In genomic region chr15:70061086-70061370, GRCh38 we compare ENCODE assay signal across 23 cellular contexts. TPM values are rescaled to one million over a fixed set of nuclear protein-coding genes. Genes with fewer than 3 reads are reported as not detected.
A peak's percentile ranks its signal among the peaks of the same experiment; 100 is the strongest.
DNase-seq lines count a peak whose midpoint lies in the region; ATAC-seq, FAIRE-seq and TF ChIP-seq lines count a peak whose summit lies in the region.
"Had no signal": no experiment of that assay in that cellular context is flagged by ENCODE, and none has a peak within 500 bp of the region (broad histone marks: within the 10 kb centered on the region; RNA-seq: fewer than 3 reads in every experiment).

No MANE protein-coding gene starts in this region.

- intact Hi-C loops in cardiac septum (cut with DNase I), result no loop called here
- intact Hi-C loops in left ventricle myocardium superior (cut with micrococcal nuclease), result no loop called here
- intact Hi-C loops in activated T-helper 1 cell treated with anti-CD3 and anti-CD28 coated beads, Interleukin-12 subunit alpha, Interleukin-12 subunit beta, Interleukin-2, Interleukin-4 antibody, amounts not matched to agents 30 ng/mL and 10 ng/mL and 1 ng/mL, durations not matched to agents 14 hours and 24 hours and 36 hours (cut with micrococcal nuclease), result no loop called here

- H3K9me3 Mint-ChIP-seq in endodermal cell (no peaks in the 10 kb centered on the region), nephron progenitor cell (no peaks in the 10 kb centered on the region)
- H3K9me3 Mint-ChIP-seq in activated T-helper 1 cell treated with anti-CD3 and anti-CD28 coated beads, Interleukin-12 subunit alpha, Interleukin-12 subunit beta, Interleukin-2, Interleukin-4 antibody, amounts not matched to agents 30 ng/mL and 10 ng/mL and 1 ng/mL, durations not matched to agents 14 hours and 24 hours and 36 hours, result no peaks in the 10 kb centered on the region
- H3K9me3 Mint-ChIP-seq: activated CD4-positive, alpha-beta memory T cell treated with anti-CD3 and anti-CD28 coated beads for 36 hours; activated T-cell treated with anti-CD3 and anti-CD28 coated beads, Interleukin-2, amount 50 U/mL, for 4 hours; CD8-positive, alpha-beta T cell; stimulated activated naive B cell treated with anti-CD40 and anti-IgM and Interleukin-4, amounts not matched to agents 10 μg/mL and 1 μg/mL and 100 μg/mL, for 72 hours had no signal

- H3K27ac ChIP-seq in endodermal cell (ENCODE audit: low read depth, low read length), result no peak overlapping the region
- H3K27ac ChIP-seq in GM23248, result no peak overlapping the region
- no peak overlapping the region for H3K27ac ChIP-seq in small intestine (ENCODE audit: low read depth in 1 of 2, low read length in 1 of 2)
- H3K27ac ChIP-seq: coronary artery, psoas muscle, tibial artery had no signal

- H3K4me2 ChIP-seq in GM23248 (ENCODE audit: unreplicated experiment), result no peak overlapping the region

- H4K20me1 ChIP-seq in GM23248 (ENCODE audit: insufficient read depth), result no peaks in the 10 kb centered on the region

- no peak for FAIRE-seq in small intestine (lab: Jason Lieb, UNC)
- FAIRE-seq: endothelial cell of umbilical vein had no signal

- TF ChIP-seq CTCF in endodermal cell (conservative IDR thresholded peaks at IDR 0.05) (no peak), nephron progenitor cell (IDR thresholded peaks at IDR 0.05) (no peak)

- no peak overlapping the region for H2AFZ ChIP-seq in GM23248

- in situ Hi-C loops in GM23248 (cut with MboI), result no loop called here

- H3K79me2 ChIP-seq in GM23248 (ENCODE audit: insufficient read depth), result no peaks in the 10 kb centered on the region

- H3K4me3 ChIP-seq in endodermal cell (ENCODE audit: low read length) (no peak overlapping the region), GM23248 (no peak overlapping the region), small intestine (ENCODE audit: low read depth in 1 of 2, low read length in 2 of 2) (no peak overlapping the region)
- H3K4me3 ChIP-seq: coronary artery, psoas muscle, tibial artery had no signal

- peak overlapping the region; percentile 10 for H3K27ac Mint-ChIP-seq in endodermal cell
- peak overlapping the region; percentile 95 for H3K27ac Mint-ChIP-seq in nephron progenitor cell
- no peak overlapping the region for H3K27ac Mint-ChIP-seq in activated T-helper 1 cell treated with anti-CD3 and anti-CD28 coated beads, Interleukin-12 subunit alpha, Interleukin-12 subunit beta, Interleukin-2, Interleukin-4 antibody, amounts not matched to agents 30 ng/mL and 10 ng/mL and 1 ng/mL, durations not matched to agents 14 hours and 24 hours and 36 hours
- H3K27ac Mint-ChIP-seq: activated CD4-positive, alpha-beta memory T cell treated with anti-CD3 and anti-CD28 coated beads for 36 hours; CD8-positive, alpha-beta T cell; stimulated activated naive B cell treated with anti-CD40 and anti-IgM and Interleukin-4, amounts not matched to agents 10 μg/mL and 1 μg/mL and 100 μg/mL, for 72 hours had no signal

- H3K9ac ChIP-seq in endodermal cell (ENCODE audit: extremely low read depth, low read length, poor library complexity, severe bottlenecking) (no peak overlapping the region), GM23248 (no peak overlapping the region)

- 88 to 91% methylated on average over 6 of the region's 6 CpGs for WGBS in endodermal cell (ENCODE audit: insufficient coverage in 1 of 2, insufficient read length in 1 of 2), 2 experiments
- 91 to 95% methylated on average over 6 of the region's 6 CpGs for WGBS in GM23248 (ENCODE audit: low coverage in 1 of 2, low lambda C conversion rate in 2 of 2, missing lambda C conversion rate in 2 of 2), 2 experiments
- 86 to 96% (median 88%) methylated on average over 6 of the region's 6 CpGs for WGBS in small intestine, 3 donors

- H3K27me3 Mint-ChIP-seq in endodermal cell (ENCODE audit: insufficient read depth) (no peaks in the 10 kb centered on the region), nephron progenitor cell (ENCODE audit: low read depth, poor library complexity) (no peaks in the 10 kb centered on the region)
- no peaks in the 10 kb centered on the region for H3K27me3 Mint-ChIP-seq in activated T-helper 1 cell treated with anti-CD3 and anti-CD28 coated beads, Interleukin-12 subunit alpha, Interleukin-12 subunit beta, Interleukin-2, Interleukin-4 antibody, amounts not matched to agents 30 ng/mL and 10 ng/mL and 1 ng/mL, durations not matched to agents 14 hours and 24 hours and 36 hours (ENCODE audit: insufficient read depth)
- H3K27me3 Mint-ChIP-seq: activated CD4-positive, alpha-beta memory T cell treated with anti-CD3 and anti-CD28 coated beads for 36 hours; stimulated activated naive B cell treated with anti-CD40 and anti-IgM and Interleukin-4, amounts not matched to agents 10 μg/mL and 1 μg/mL and 100 μg/mL, for 72 hours had no signal

- H3F3A ChIP-seq in GM23248 (ENCODE audit: insufficient read depth), result no peaks in the 10 kb centered on the region

- no peak overlapping the region for H3K4me3 Mint-ChIP-seq in endodermal cell
- H3K4me3 Mint-ChIP-seq in nephron progenitor cell, result peak overlapping the region; percentile 61
- no peak overlapping the region for H3K4me3 Mint-ChIP-seq in activated T-helper 1 cell treated with anti-CD3 and anti-CD28 coated beads, Interleukin-12 subunit alpha, Interleukin-12 subunit beta, Interleukin-2, Interleukin-4 antibody, amounts not matched to agents 30 ng/mL and 10 ng/mL and 1 ng/mL, durations not matched to agents 14 hours and 24 hours and 36 hours
- H3K4me3 Mint-ChIP-seq: activated CD4-positive, alpha-beta memory T cell treated with anti-CD3 and anti-CD28 coated beads for 36 hours; activated T-cell treated with anti-CD3 and anti-CD28 coated beads, Interleukin-2, amount 50 U/mL, for 4 hours; CD8-positive, alpha-beta T cell; stimulated activated naive B cell treated with anti-CD40 and anti-IgM and Interleukin-4, amounts not matched to agents 10 μg/mL and 1 μg/mL and 100 μg/mL, for 72 hours had no signal

- ATAC-seq in left ventricle myocardium superior, result no peak
- ATAC-seq in GM19455 (IDR thresholded peaks at IDR 0.05; ENCODE audit: unreplicated experiment), result no peak
- ATAC-seq: activated T-cell treated with anti-CD3 and anti-CD28 coated beads, Interleukin-2, amount 50 U/mL, for 4 hours; CD8-positive, alpha-beta T cell; psoas muscle; stimulated activated naive B cell treated with anti-CD40 and anti-IgM and Interleukin-4, amounts not matched to agents 10 μg/mL and 1 μg/mL and 100 μg/mL, for 72 hours had no signal

- H3K27me3 ChIP-seq in endodermal cell (ENCODE audit: control insufficient read depth, insufficient read depth, low read length, poor library complexity, severe bottlenecking) (no peaks in the 10 kb centered on the region), GM23248 (replicated peaks; ENCODE audit: insufficient read depth) (no peaks in the 10 kb centered on the region), small intestine (ENCODE audit: control insufficient read depth in 2 of 2, insufficient read depth in 2 of 2, low read length in 2 of 2) (no peaks in the 10 kb centered on the region)
- H3K27me3 ChIP-seq: tibial artery had no signal

- peaks cover 6% of the 10 kb centered on the region for H3K4me1 ChIP-seq in endodermal cell (ENCODE audit: control insufficient read depth, insufficient read depth, low read length)
- no peaks in the 10 kb centered on the region for H3K4me1 ChIP-seq in GM23248 (ENCODE audit: insufficient read depth)
- peaks cover 0 to 5% of the 10 kb centered on the region in 2 donors for H3K4me1 ChIP-seq in small intestine (ENCODE audit: control insufficient read depth in 2 of 2, insufficient read depth in 1 of 2, low read depth in 1 of 2, low read length in 1 of 2)

- H3K36me3 ChIP-seq in endodermal cell (ENCODE audit: control insufficient read depth, insufficient read depth, low read length) (peaks cover 81% of the 10 kb centered on the region), GM23248 (ENCODE audit: low read depth) (peaks cover 26% of the 10 kb centered on the region), small intestine (ENCODE audit: control insufficient read depth in 2 of 2, insufficient read depth in 2 of 2, low read length in 2 of 2) (peaks cover 17 to 37% of the 10 kb centered on the region in 2 donors)

- no peaks in the 10 kb centered on the region for H3K9me2 ChIP-seq in GM23248 (ENCODE audit: insufficient read depth)

- DNase-seq in cardiac septum (ENCODE audit: low spot score), result peak; percentile 53
- no peak for DNase-seq in left ventricle myocardium superior
- DNase-seq in endodermal cell, result no peak
- peak; percentile 59 for DNase-seq in nephron progenitor cell
- DNase-seq in GM23248, result no peak
- no peak for DNase-seq in small intestine
- no peak for DNase-seq in activated T-helper 1 cell treated with anti-CD3 and anti-CD28 coated beads, Interleukin-12 subunit alpha, Interleukin-12 subunit beta, Interleukin-2, Interleukin-4 antibody, amounts not matched to agents 30 ng/mL and 10 ng/mL and 1 ng/mL, durations not matched to agents 14 hours and 24 hours and 36 hours (ENCODE audit: low spot score)
- DNase-seq: ACHN; activated CD4-positive, alpha-beta memory T cell treated with anti-CD3 and anti-CD28 coated beads for 36 hours; activated T-cell treated with anti-CD3 and anti-CD28 coated beads, Interleukin-2, amount 50 U/mL, for 4 hours; amniotic stem cell; CD8-positive, alpha-beta T cell; DMS79 treated with DMSO at 0.1 percent for 48 hours; foreskin melanocyte; NCI-H526 treated with DMSO at 0.1 percent for 48 hours; psoas muscle; SHP77 treated with DMSO at 0.1 percent for 48 hours; stimulated activated naive B cell treated with anti-CD40 and anti-IgM and Interleukin-4, amounts not matched to agents 10 μg/mL and 1 μg/mL and 100 μg/mL, for 72 hours; T-helper 1 cell had no signal

- peaks cover 73% of the 10 kb centered on the region for H3K36me3 Mint-ChIP-seq in endodermal cell (ENCODE audit: low read depth)
- H3K36me3 Mint-ChIP-seq in nephron progenitor cell (ENCODE audit: low read depth), result peaks cover 52% of the 10 kb centered on the region
- H3K36me3 Mint-ChIP-seq in activated T-helper 1 cell treated with anti-CD3 and anti-CD28 coated beads, Interleukin-12 subunit alpha, Interleukin-12 subunit beta, Interleukin-2, Interleukin-4 antibody, amounts not matched to agents 30 ng/mL and 10 ng/mL and 1 ng/mL, durations not matched to agents 14 hours and 24 hours and 36 hours (ENCODE audit: low read depth), result peaks cover 54% of the 10 kb centered on the region

- H3K4me1 Mint-ChIP-seq in endodermal cell (peaks cover 8% of the 10 kb centered on the region), nephron progenitor cell (peaks cover 67% of the 10 kb centered on the region)
- H3K4me1 Mint-ChIP-seq in activated T-helper 1 cell treated with anti-CD3 and anti-CD28 coated beads, Interleukin-12 subunit alpha, Interleukin-12 subunit beta, Interleukin-2, Interleukin-4 antibody, amounts not matched to agents 30 ng/mL and 10 ng/mL and 1 ng/mL, durations not matched to agents 14 hours and 24 hours and 36 hours (ENCODE audit: low read depth), result no peaks in the 10 kb centered on the region
- H3K4me1 Mint-ChIP-seq: stimulated activated naive B cell treated with anti-CD40 and anti-IgM and Interleukin-4, amounts not matched to agents 10 μg/mL and 1 μg/mL and 100 μg/mL, for 72 hours had no signal

- no peaks in the 10 kb centered on the region for H3K9me3 ChIP-seq in endodermal cell (ENCODE audit: control insufficient read depth, low read length)
- H3K9me3 ChIP-seq in GM23248 (ENCODE audit: low read depth), result no peaks in the 10 kb centered on the region
- no peaks in the 10 kb centered on the region for H3K9me3 ChIP-seq in small intestine (ENCODE audit: control insufficient read depth, low read depth)
- H3K9me3 ChIP-seq: psoas muscle, tibial artery had no signal

RNA-seq across cellular contexts. Expression of gene TLE3, which starts 36.7 kb away (rescaled TPM):
- 32.6 TPM for total RNA-seq in cardiac septum
- 12.8 TPM for total RNA-seq in left ventricle myocardium superior
- total RNA-seq in endodermal cell, result 10 to 100 TPM; 66.5 to 81.1 TPM
- 51.9 TPM for polyA plus RNA-seq in endodermal cell (2013, experiment 1 of 2)
- polyA plus RNA-seq in endodermal cell (2013, experiment 2 of 2), result 48.9 TPM
- total RNA-seq in GM23248 (2014; rRNA removed; shearing (Covaris generic)), result 25.3 and 37.6 TPM in 2 replicates
- 9.8 and 11.7 TPM in 2 replicates for polyA plus RNA-seq in GM23248 (2016; fragmentation: Nextera tagmentation; extraction: Ambion mirVana)
- 10 to 100 TPM; 14.3 to 22.2 (median 14.6) TPM for polyA plus RNA-seq in small intestine
- total RNA-seq in activated T-helper 1 cell treated with anti-CD3 and anti-CD28 coated beads, Interleukin-12 subunit alpha, Interleukin-12 subunit beta, Interleukin-2, Interleukin-4 antibody, amounts not matched to agents 30 ng/mL and 10 ng/mL and 1 ng/mL, durations not matched to agents 14 hours and 24 hours and 36 hours, result 123 and 126 TPM in 2 replicates

Comparison
In these comparisons a context has a peak if more than half of its experiments do, and no peak if none do; other contexts are left out.
1. DNase-seq: peak in cardiac septum (single experiment) and nephron progenitor cell (single experiment); none in left ventricle myocardium superior (single experiment), endodermal cell (single experiment), GM23248 (single experiment), small intestine (single experiment) and activated T-helper 1 cell treated with anti-CD3 and anti-CD28 coated beads, Interleukin-12 subunit alpha, Interleukin-12 subunit beta, Interleukin-2, Interleukin-4 antibody, amounts not matched to agents 30 ng/mL and 10 ng/mL and 1 ng/mL, durations not matched to agents 14 hours and 24 hours and 36 hours (single experiment).